In the genomic region with DNA sequence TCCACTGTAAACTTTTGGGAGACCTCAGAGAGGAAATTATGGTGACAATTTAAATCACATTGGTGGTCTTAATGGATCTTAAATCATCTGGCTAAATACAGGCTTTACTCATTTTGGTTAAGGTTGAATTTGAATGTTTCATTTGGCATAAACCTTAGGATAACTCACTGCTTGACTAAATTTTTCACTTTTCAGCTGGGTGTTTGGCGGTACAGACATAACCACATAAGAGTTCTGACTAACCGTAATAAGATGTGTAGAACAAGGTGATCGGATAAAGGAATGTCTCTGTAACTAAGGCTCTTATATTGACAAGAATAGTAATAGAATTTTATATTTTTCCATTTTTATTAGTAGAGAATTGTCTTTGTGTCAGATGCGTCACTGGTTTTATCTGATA, we compare ENCODE assay signal across 10 cellular contexts.
"Had no signal": no experiment of that assay in that cellular context is flagged by ENCODE, and none has a peak within 500 bp of the region (broad histone marks: within the 10 kb centered on the region; RNA-seq: fewer than 3 reads in every experiment).

No MANE protein-coding gene starts in this region.

- H3K9ac ChIP-seq: GM23248 had no signal

- FAIRE-seq: HTR-8/SVneo, K562 had no signal

- H2AFZ ChIP-seq: GM23248 had no signal

- H3K9me3 ChIP-seq: HAP-1 had no signal

- H3K4me1 ChIP-seq: HAP-1 had no signal

- H3K27ac Mint-ChIP-seq: HFFc6 had no signal

- H3K27ac ChIP-seq: GM23248, HL-60 had no signal

- H3K9me3 Mint-ChIP-seq: HFFc6 had no signal

- DNase-seq: GM23248, GOT3, H7, HFFc6, IMR-90 had no signal

- H3K4me3 ChIP-seq: GM23248, HAP-1, K562 had no signal

- H3K36me3 ChIP-seq: HAP-1 had no signal

- ATAC-seq: HCT116, K562 had no signal

- H3K4me3 Mint-ChIP-seq: HFFc6 had no signal
